1 cellular context compared by ENCODE assay signal in genomic region chr17:76005263-76006149, GRCh38.
TF ChIP-seq lines count a peak whose summit lies in the region.

No MANE protein-coding gene starts in this region.

TF ChIP-seq in SK-N-SH, 30 proteins besides CTCF, POLR2A, EP300 and RAD21 (continued from another document):
- TF ChIP-seq SMC3 (IDR thresholded peaks at IDR 0.05; ENCODE audit: low read depth, low read length): peak; percentile 84
- TF ChIP-seq YY1 (IDR thresholded peaks at IDR 0.05; ENCODE audit: low read depth): no peak
- no peak for TF ChIP-seq POLR2AphosphoS5 (IDR thresholded peaks at IDR 0.05; ENCODE audit: low read depth, low read length)
- TF ChIP-seq TEAD4 (IDR thresholded peaks at IDR 0.05; ENCODE audit: borderline replicate concordance, insufficient read depth): no peak
- no peak for TF ChIP-seq MEF2A (IDR thresholded peaks at IDR 0.05; ENCODE audit: borderline replicate concordance, low read depth)
- TF ChIP-seq CHD2 (IDR thresholded peaks at IDR 0.05; ENCODE audit: low read length, partially characterized antibody): no peak
- TF ChIP-seq FOXJ3 (CRISPR knock-in tag; IDR thresholded peaks at IDR 0.05): no peak
- no peak for TF ChIP-seq EZH2phosphoT487 (IDR thresholded peaks at IDR 0.05; ENCODE audit: borderline replicate concordance, low read depth)
- no peak for TF ChIP-seq USF2 (IDR thresholded peaks at IDR 0.05; ENCODE audit: borderline replicate concordance, low read depth, low read length)
- TF ChIP-seq RCOR1 (IDR thresholded peaks at IDR 0.05; ENCODE audit: low read length): 0 out of 2 replicates have a peak, but pooled peaks have one; percentile 12
